In genomic region chr9:134211811-134212460, GRCh38 we compare ENCODE assay signal across 31 cellular contexts. TPM values are rescaled to one million over a fixed set of nuclear protein-coding genes. Genes with fewer than 3 reads are reported as not detected.
DNase-seq lines count a peak whose midpoint lies in the region; ATAC-seq, FAIRE-seq and TF ChIP-seq lines count a peak whose summit lies in the region.
"Had no signal": no experiment of that assay in that cellular context is flagged by ENCODE, and none has a peak within 500 bp of the region (broad histone marks: within the 10 kb centered on the region; RNA-seq: fewer than 3 reads in every experiment).

No MANE protein-coding gene starts in this region.

- TF ChIP-seq CTCF in left ventricle myocardium inferior (IDR thresholded peaks at IDR 0.05; ENCODE audit: borderline replicate concordance) (no peak), chondrocyte (IDR thresholded peaks at IDR 0.05) (no peak), ovary (IDR thresholded peaks at IDR 0.05) (no peak), progenitor cell of endocrine pancreas (IDR thresholded peaks at IDR 0.05; ENCODE audit: unreplicated experiment) (no peak)

- FAIRE-seq in GM12891 (lab: Jason Lieb, UNC): no peak
- FAIRE-seq: GM19239, H54, islet of Langerhans had no signal

- H3K4me3 ChIP-seq in left ventricle myocardium inferior (no peak overlapping the region), ovary (no peak overlapping the region)
- H3K4me3 ChIP-seq: PC-9 had no signal

- no peaks in the 10 kb centered on the region for H3K27me3 ChIP-seq in left ventricle myocardium inferior (ENCODE audit: low read depth)
- H3K27me3 ChIP-seq in ovary: no peaks in the 10 kb centered on the region

- H3K36me3 Mint-ChIP-seq in chondrocyte (ENCODE audit: low read depth): no peaks in the 10 kb centered on the region
- no peaks in the 10 kb centered on the region for H3K36me3 Mint-ChIP-seq in progenitor cell of endocrine pancreas (ENCODE audit: insufficient read depth)
- H3K36me3 Mint-ChIP-seq: activated CD4-positive, alpha-beta memory T cell treated with anti-CD3 and anti-CD28 coated beads for 36 hours; activated naive CD4-positive, alpha-beta T cell treated with anti-CD3 and anti-CD28 coated beads, Interleukin-2, amount 50 U/mL, for 24 hours had no signal

- no peak overlapping the region for H3K4me3 Mint-ChIP-seq in chondrocyte (ENCODE audit: unreplicated experiment)
- no peak overlapping the region for H3K4me3 Mint-ChIP-seq in progenitor cell of endocrine pancreas (ENCODE audit: low read depth)
- H3K4me3 Mint-ChIP-seq: activated CD4-positive, alpha-beta memory T cell treated with anti-CD3 and anti-CD28 coated beads for 36 hours; activated naive CD4-positive, alpha-beta T cell treated with anti-CD3 and anti-CD28 coated beads, Interleukin-2, amount 50 U/mL, for 24 hours; IgD-negative memory B cell; nephron had no signal

- TF ChIP-seq EP300 in ovary (IDR thresholded peaks at IDR 0.05): no peak

- H3K27me3 Mint-ChIP-seq in chondrocyte (ENCODE audit: low read depth): no peaks in the 10 kb centered on the region
- H3K27me3 Mint-ChIP-seq in progenitor cell of endocrine pancreas: no peaks in the 10 kb centered on the region
- H3K27me3 Mint-ChIP-seq: activated CD4-positive, alpha-beta memory T cell treated with anti-CD3 and anti-CD28 coated beads for 36 hours; activated naive CD4-positive, alpha-beta T cell treated with anti-CD3 and anti-CD28 coated beads, Interleukin-2, amount 50 U/mL, for 24 hours had no signal

- ATAC-seq in Right ventricle myocardium superior (ENCODE audit: poor library complexity): no peak
- ATAC-seq: stimulated activated naive CD8-positive, alpha-beta T cell treated with anti-CD3 and anti-CD28 coated beads, Interleukin-15, Interleukin-2, amounts not matched to agents 100 U/mL and 50 U/mL, for 24 hours had no signal

- H3K9me3 Mint-ChIP-seq in chondrocyte (ENCODE audit: low read depth): peaks cover 4% of the 10 kb centered on the region
- H3K9me3 Mint-ChIP-seq in progenitor cell of endocrine pancreas (ENCODE audit: low read depth): no peaks in the 10 kb centered on the region
- H3K9me3 Mint-ChIP-seq: activated naive CD4-positive, alpha-beta T cell treated with anti-CD3 and anti-CD28 coated beads, Interleukin-2, amount 50 U/mL, for 24 hours had no signal

- WGBS in ovary, 3 donors: 81 to 94% (median 86%) methylated on average over 6 of the region's 6 CpGs

- H3K27ac Mint-ChIP-seq in chondrocyte (ENCODE audit: unreplicated experiment): no peak overlapping the region
- H3K27ac Mint-ChIP-seq in progenitor cell of endocrine pancreas: no peak overlapping the region
- H3K27ac Mint-ChIP-seq: activated CD4-positive, alpha-beta memory T cell treated with anti-CD3 and anti-CD28 coated beads for 36 hours; activated naive CD4-positive, alpha-beta T cell treated with anti-CD3 and anti-CD28 coated beads, Interleukin-2, amount 50 U/mL, for 24 hours; IgD-negative memory B cell had no signal

- DNase-seq in left ventricle myocardium inferior: peak; percentile 3
- DNase-seq in Right ventricle myocardium superior: no peak
- peak; percentile 56 for DNase-seq in chondrocyte (ENCODE audit: low spot score)
- peak; percentile 9 to 34 (median 16) for DNase-seq in ovary
- no peak for DNase-seq in progenitor cell of endocrine pancreas (ENCODE audit: low spot score, unreplicated experiment)
- DNase-seq in iPS-NIHi7 (ENCODE audit: extremely low spot score): no peak
- DNase-seq in GM12891 (ENCODE audit: insufficient read length, low spot score): no peak
- DNase-seq in NCI-H1092 (lab: John Stamatoyannopoulos, UW): no peak
- DNase-seq: ACHN; activated CD4-positive, alpha-beta memory T cell treated with anti-CD3 and anti-CD28 coated beads for 36 hours; activated CD8-positive, alpha-beta memory T cell treated with anti-CD3 and anti-CD28 coated beads, Interleukin-2, amount 50 U/mL, for 4 hours; Caco-2; central memory CD4-positive, alpha-beta T cell; GF-D8; NCI-H1105; NCI-H1930; NCI-H526; PC-9; SIG-M5; stimulated activated naive CD8-positive, alpha-beta T cell treated with anti-CD3 and anti-CD28 coated beads, Interleukin-15, Interleukin-2, amounts not matched to agents 100 U/mL and 50 U/mL, for 24 hours had no signal

- H3K4me1 Mint-ChIP-seq in chondrocyte (ENCODE audit: low read depth) (peaks cover 24% of the 10 kb centered on the region), progenitor cell of endocrine pancreas (ENCODE audit: low read depth) (peaks cover 19% of the 10 kb centered on the region)
- H3K4me1 Mint-ChIP-seq: activated naive CD4-positive, alpha-beta T cell treated with anti-CD3 and anti-CD28 coated beads, Interleukin-2, amount 50 U/mL, for 24 hours had no signal

- no peaks in the 10 kb centered on the region for H3K36me3 ChIP-seq in left ventricle myocardium inferior
- H3K36me3 ChIP-seq in ovary: no peaks in the 10 kb centered on the region

- intact Hi-C loops in left ventricle myocardium inferior (cut with micrococcal nuclease): no loop called here
- intact Hi-C loops in Right ventricle myocardium superior (cut with DNase I): no loop called here
- intact Hi-C loops in ovary (cut with DNase I): no loop called here

- H3K27ac ChIP-seq in left ventricle myocardium inferior (replicated peaks) (peak overlapping the region; percentile 85), ovary (peak overlapping the region in 1 of 2 donors; percentile 66)
- H3K27ac ChIP-seq: parathyroid adenoma, PC-9 had no signal

- no peak for TF ChIP-seq POLR2A in ovary (IDR thresholded peaks at IDR 0.05)
- TF ChIP-seq POLR2A in GM12891 (IDR thresholded peaks at IDR 0.05; ENCODE audit: low read depth, low read length): no peak

- peaks cover 68% of the 10 kb centered on the region for H3K4me1 ChIP-seq in left ventricle myocardium inferior
- H3K4me1 ChIP-seq in ovary (ENCODE audit: insufficient read depth): peaks cover 33% of the 10 kb centered on the region
- H3K4me1 ChIP-seq: Caco-2 had no signal

- H3K9me3 ChIP-seq in left ventricle myocardium inferior (replicated peaks) (peaks cover 6% of the 10 kb centered on the region), ovary (no peaks in the 10 kb centered on the region)

TF ChIP-seq in GM12891, 5 proteins besides CTCF, POLR2A, EP300 and RAD21:
- no peak for TF ChIP-seq PAX5 (IDR thresholded peaks at IDR 0.05; ENCODE audit: insufficient read depth, low read length, severe bottlenecking)
- no peak for TF ChIP-seq POU2F2 (IDR thresholded peaks at IDR 0.05; ENCODE audit: low read depth, low read length)
- no peak for TF ChIP-seq POLR2AphosphoS5 (IDR thresholded peaks at IDR 0.05; ENCODE audit: low read depth, low read length)
- no peak for TF ChIP-seq SPI1 (IDR thresholded peaks at IDR 0.05; ENCODE audit: low read depth, low read length)
- no peak for TF ChIP-seq TAF1 (IDR thresholded peaks at IDR 0.05; ENCODE audit: low read depth, low read length)

RNA-seq across cellular contexts. Expression of gene RNU6ATAC, which starts 47.6 kb away (rescaled TPM):
- 157 TPM for total RNA-seq in left ventricle myocardium inferior
- total RNA-seq in Right ventricle myocardium superior: 351 TPM
- 27.7 to 40.8 TPM (median 32.9 TPM) in 3 replicates for total RNA-seq in chondrocyte
- 100 to 1,000 TPM in 3 of 7 donors, 10 to 100 TPM in 2, not detected in 2; 74.9 to 294 (median 169) TPM for total RNA-seq in ovary
- not detected for polyA plus RNA-seq in ovary
- 107 and 116 TPM in 2 replicates for total RNA-seq in progenitor cell of endocrine pancreas
- polyA plus RNA-seq in GM12891 (2012; ENCODE audit: low read depth, missing spikeins): not detected
- total RNA-seq: dermis microvascular lymphatic vessel endothelial cell, fibroblast of lung, lung microvascular endothelial cell had no signal
- polyA plus RNA-seq: fibroblast of lung, IgD-negative memory B cell, thymus had no signal

Comparison
In these comparisons a context has a peak if more than half of its experiments do, and no peak if none do; other contexts are left out.
1. DNase-seq: peak in left ventricle myocardium inferior (single experiment), chondrocyte (single experiment) and ovary (5 of 5); none in Right ventricle myocardium superior (single experiment), progenitor cell of endocrine pancreas (single experiment), iPS-NIHi7 (single experiment), GM12891 (single experiment) and NCI-H1092 (single experiment).